ENCODE assay signal across 8 cellular contexts in genomic region chr10:75111906-75112703, GRCh38. TPM values are rescaled to one million over a fixed set of nuclear protein-coding genes. Genes with fewer than 3 reads are reported as not detected.
DNase-seq lines count a peak whose midpoint lies in the region; ATAC-seq and TF ChIP-seq lines count a peak whose summit lies in the region.

No MANE protein-coding gene starts in this region.

- H3K27me3 ChIP-seq in esophagus squamous epithelium: no peaks in the 10 kb centered on the region
- H3K27me3 ChIP-seq in muscle layer of colon (ENCODE audit: control insufficient read depth in 1 of 2, insufficient read depth in 2 of 2, low read length in 2 of 2): no peaks in the 10 kb centered on the region

- TF ChIP-seq POLR2A in GM18505 (IDR thresholded peaks at IDR 0.05; ENCODE audit: borderline replicate concordance, extremely low read depth, insufficient read depth, insufficient read length): peak; percentile 44
- TF ChIP-seq POLR2A in esophagus squamous epithelium (IDR thresholded peaks at IDR 0.05): no peak

- peak overlapping the region; percentile 95 for H3K9ac ChIP-seq in muscle layer of colon (ENCODE audit: low read length)

- H3K9me3 ChIP-seq in esophagus squamous epithelium: no peaks in the 10 kb centered on the region
- no peaks in the 10 kb centered on the region for H3K9me3 ChIP-seq in muscle layer of colon (ENCODE audit: low read length)

- peaks cover 5 to 66% (median 39%) of the 10 kb centered on the region in 3 donors for H3K4me1 ChIP-seq in esophagus squamous epithelium
- peaks cover 31% of the 10 kb centered on the region for H3K4me1 ChIP-seq in muscle layer of colon (ENCODE audit: insufficient read depth, low read length)

- intact Hi-C loops in esophagus squamous epithelium (cut with DNase I): no loop called here

- in situ Hi-C loops in ACHN (cut with HindIII; ENCODE audit: low pct_ligation_motif_present, low pct_unique_long_range_greater_than_20kb, low sequenced_read_pairs): no loop called here

- WGBS in esophagus squamous epithelium, 2 donors: 1 to 2% methylated on average over 23 of the region's 23 CpGs

- no peak for TF ChIP-seq CTCF in esophagus squamous epithelium (IDR thresholded peaks at IDR 0.05)

- H3K27ac ChIP-seq in esophagus squamous epithelium (peak overlapping the region; percentile 97 to 100 (median 99)), muscle layer of colon (ENCODE audit: low read depth, low read length) (peak overlapping the region; percentile 100)

- H3K36me3 ChIP-seq in esophagus squamous epithelium: no peaks in the 10 kb centered on the region
- H3K36me3 ChIP-seq in muscle layer of colon (ENCODE audit: insufficient read depth, low read length): no peaks in the 10 kb centered on the region

- ATAC-seq in GM18505 (IDR thresholded peaks at IDR 0.05; ENCODE audit: unreplicated experiment) (peak; percentile 22), HG03039 (IDR thresholded peaks at IDR 0.05; ENCODE audit: unreplicated experiment) (peak; percentile 11)

- peak; percentile 68 for DNase-seq in ACHN
- DNase-seq in NCI-H748 (lab: John Stamatoyannopoulos, UW; ENCODE audit: unreplicated experiment): peak; percentile 57
- peak; percentile 42 for DNase-seq in activated T-cell treated with anti-CD3 and anti-CD28 coated beads for 4 hours
- DNase-seq in esophagus squamous epithelium (lab: John Stamatoyannopoulos, UW): no peak
- peak; percentile 51 for DNase-seq in superior temporal gyrus (ENCODE audit: extremely low spot score)

- H3K4me3 ChIP-seq in esophagus squamous epithelium: peak overlapping the region; percentile 79 to 98 (median 94)
- peak overlapping the region; percentile 96 for H3K4me3 ChIP-seq in muscle layer of colon (ENCODE audit: low read depth in 1 of 2, low read length in 2 of 2)

RNA-seq across cellular contexts. Expression of gene SAMD8, which starts 0.6 kb away (rescaled TPM):
- 10 to 100 TPM; 18.5 to 36.0 (median 24.6) TPM for total RNA-seq in esophagus squamous epithelium
